ENCODE assay signal across 10 cellular contexts in genomic region chr6:44041461-44042260, GRCh38.
DNase-seq lines count a peak whose midpoint lies in the region; ATAC-seq, FAIRE-seq and TF ChIP-seq lines count a peak whose summit lies in the region.
"Had no signal": no experiment of that assay in that cellular context is flagged by ENCODE, and none has a peak within 500 bp of the region (broad histone marks: within the 10 kb centered on the region; RNA-seq: fewer than 3 reads in every experiment).

No MANE protein-coding gene starts in this region.

- DNase-seq in GM03348 (ENCODE audit: low spot score) (peak; percentile 92), Panc1 (ENCODE audit: low read depth, low spot score) (no peak), esophagus muscularis mucosa (ENCODE audit: extremely low spot score) (no peak), pancreas (peak in 1 of 6 donors; percentile 17), activated gamma-delta T cell (lab: John Stamatoyannopoulos, UW) (no peak), T-helper 2 cell (no peak), AML-193 (lab: John Stamatoyannopoulos, UW) (no peak)

- H3K27me3 ChIP-seq in Panc1 (ENCODE audit: control insufficient read depth, insufficient read depth, low read length) (no peaks in the 10 kb centered on the region), esophagus muscularis mucosa (no peaks in the 10 kb centered on the region), pancreas (no peaks in the 10 kb centered on the region)
- H3K27me3 ChIP-seq: tibial artery had no signal

- TF ChIP-seq EP300 in esophagus muscularis mucosa (IDR thresholded peaks at IDR 0.05), result no peak

- in situ Hi-C loops in Panc1 (cut with HindIII; ENCODE audit: low pct_unique_long_range_greater_than_20kb, low sequenced_read_pairs), result no loop called here

- CTCF ChIA-PET in Panc1 (lab: Charles Lee), result no interaction called here

- H3K9me3 ChIP-seq in Panc1 (ENCODE audit: control insufficient read depth, insufficient read depth, low read depth, low read length) (no peaks in the 10 kb centered on the region), esophagus muscularis mucosa (no peaks in the 10 kb centered on the region), pancreas (no peaks in the 10 kb centered on the region)
- H3K9me3 ChIP-seq: tibial artery had no signal

- H3K4me3 ChIP-seq in Panc1 (ENCODE audit: low read depth in 2 of 2, low read length in 2 of 2) (no peak overlapping the region), esophagus muscularis mucosa (no peak overlapping the region), pancreas (no peak overlapping the region)
- H3K4me3 ChIP-seq: tibial artery had no signal

- FAIRE-seq in pancreas (lab: Jason Lieb, UNC), result no peak
- FAIRE-seq: TTC549 had no signal

- peak; percentile 49; the same call in 1 of the 2 replicates for ATAC-seq in Panc1
- ATAC-seq in pancreas, result peak in 3 of 4 donors; percentile 7 to 40 (median 12)
- no peak for ATAC-seq in GM18505 (IDR thresholded peaks at IDR 0.05; ENCODE audit: unreplicated experiment)

- H3K27ac ChIP-seq in Panc1 (ENCODE audit: low read length) (peak overlapping the region; percentile 48; the same call in 1 of the 2 replicates), esophagus muscularis mucosa (replicated peaks in 1 of 4) (peak overlapping the region; percentile 82 to 83 (median 82)), pancreas (no peak overlapping the region)
- H3K27ac ChIP-seq: tibial artery had no signal

- POLR2A ChIA-PET in Panc1 (lab: Charles Lee), result no interaction called here

- H3K4me1 ChIP-seq in Panc1 (ENCODE audit: control insufficient read depth, insufficient read depth, low read length), result peaks cover 21% of the 10 kb centered on the region
- H3K4me1 ChIP-seq in esophagus muscularis mucosa, result peaks cover 20 to 69% (median 55%) of the 10 kb centered on the region in 4 donors
- peaks cover 3 to 6% (median 3%) of the 10 kb centered on the region in 3 donors for H3K4me1 ChIP-seq in pancreas

- BruUV-seq in Panc1 (replicated peaks; lab: Mats Ljungman, UMichigan), result no TSS peak

- H3K36me3 ChIP-seq in Panc1 (ENCODE audit: control insufficient read depth, insufficient read depth, low read length) (no peaks in the 10 kb centered on the region), esophagus muscularis mucosa (no peaks in the 10 kb centered on the region), pancreas (no peaks in the 10 kb centered on the region)
- H3K36me3 ChIP-seq: tibial artery had no signal

- TF ChIP-seq POLR2A in esophagus muscularis mucosa (IDR thresholded peaks at IDR 0.05; ENCODE audit: low read depth) (no peak), GM18505 (IDR thresholded peaks at IDR 0.05; ENCODE audit: borderline replicate concordance, extremely low read depth, insufficient read depth, insufficient read length) (no peak)

- TF ChIP-seq CTCF in Panc1 (IDR thresholded peaks at IDR 0.05), result no peak
- no peak for TF ChIP-seq CTCF in esophagus muscularis mucosa (IDR thresholded peaks at IDR 0.05)
- TF ChIP-seq CTCF in pancreas (IDR thresholded peaks at IDR 0.05), result no peak

- 38% methylated on average over 10 of the region's 10 CpGs for WGBS in esophagus muscularis mucosa
- 87 to 88% methylated on average over 10 of the region's 10 CpGs for WGBS in pancreas, 2 donors

- intact Hi-C loops in Panc1 (cut with micrococcal nuclease; ENCODE audit: unreplicated experiment) (no loop called here), esophagus muscularis mucosa (cut with DNase I) (no loop called here), pancreas (cut with DNase I) (no loop called here)

Comparison
In these comparisons a context has a peak if more than half of its experiments do, and no peak if none do; other contexts are left out.
1. H3K27ac ChIP-seq: peak in Panc1 (single experiment) and esophagus muscularis mucosa (4 of 4); none in pancreas (0 of 4).